In genomic region chr19:796692-797527, GRCh38 we compare ENCODE assay signal across 1 cellular context.
TF ChIP-seq lines count a peak whose summit lies in the region.

Gene PTBP1, plus strand, starts transcription at chr19:797452. Its CDS starts 46 bp downstream, at chr19:797498.

TF ChIP-seq in HepG2, 621 proteins besides CTCF, POLR2A, EP300 and RAD21 (continued from another document and continues in another):
- no peak for TF ChIP-seq RERE (CRISPR knock-in tag; IDR thresholded peaks at IDR 0.05; ENCODE audit: low read depth)
- TF ChIP-seq, protein P1, sequence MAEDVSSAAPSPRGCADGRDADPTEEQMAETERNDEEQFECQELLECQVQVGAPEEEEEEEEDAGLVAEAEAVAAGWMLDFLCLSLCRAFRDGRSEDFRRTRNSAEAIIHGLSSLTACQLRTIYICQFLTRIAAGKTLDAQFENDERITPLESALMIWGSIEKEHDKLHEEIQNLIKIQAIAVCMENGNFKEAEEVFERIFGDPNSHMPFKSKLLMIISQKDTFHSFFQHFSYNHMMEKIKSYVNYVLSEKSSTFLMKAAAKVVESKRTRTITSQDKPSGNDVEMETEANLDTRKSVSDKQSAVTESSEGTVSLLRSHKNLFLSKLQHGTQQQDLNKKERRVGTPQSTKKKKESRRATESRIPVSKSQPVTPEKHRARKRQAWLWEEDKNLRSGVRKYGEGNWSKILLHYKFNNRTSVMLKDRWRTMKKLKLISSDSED (CRISPR knock-in tag; IDR thresholded peaks at IDR 0.05) = no peak
- TF ChIP-seq PCBP2 (optimal IDR thresholded peaks at IDR 0.05; ENCODE audit: low read depth, low read length, poor library complexity, severe bottlenecking) = no peak
- peak; percentile 59 for TF ChIP-seq HNRNPLL (IDR thresholded peaks at IDR 0.05; ENCODE audit: low read depth, low read length, poor library complexity, severe bottlenecking)
- TF ChIP-seq ZNF879 (CRISPR knock-in tag; IDR thresholded peaks at IDR 0.05) = no peak
- TF ChIP-seq KLF11 (CRISPR knock-in tag; IDR thresholded peaks at IDR 0.05) = peak; percentile 27
- no peak for TF ChIP-seq ZFP37 (CRISPR knock-in tag; IDR thresholded peaks at IDR 0.05; ENCODE audit: borderline replicate concordance)
- 0 out of 2 replicates have a peak, but pooled peaks have one; percentile 41 for TF ChIP-seq ZBTB3 (CRISPR knock-in tag; IDR thresholded peaks at IDR 0.05; ENCODE audit: borderline replicate concordance, low read depth)
- no peak for TF ChIP-seq EHMT2 (IDR thresholded peaks at IDR 0.05; ENCODE audit: borderline replicate concordance, low read depth, low read length)
- no peak for TF ChIP-seq ZNF432 (CRISPR knock-in tag; IDR thresholded peaks at IDR 0.05; ENCODE audit: borderline replicate concordance)
- no peak for TF ChIP-seq RFX3 (CRISPR knock-in tag; IDR thresholded peaks at IDR 0.05)
- TF ChIP-seq, protein P2, sequence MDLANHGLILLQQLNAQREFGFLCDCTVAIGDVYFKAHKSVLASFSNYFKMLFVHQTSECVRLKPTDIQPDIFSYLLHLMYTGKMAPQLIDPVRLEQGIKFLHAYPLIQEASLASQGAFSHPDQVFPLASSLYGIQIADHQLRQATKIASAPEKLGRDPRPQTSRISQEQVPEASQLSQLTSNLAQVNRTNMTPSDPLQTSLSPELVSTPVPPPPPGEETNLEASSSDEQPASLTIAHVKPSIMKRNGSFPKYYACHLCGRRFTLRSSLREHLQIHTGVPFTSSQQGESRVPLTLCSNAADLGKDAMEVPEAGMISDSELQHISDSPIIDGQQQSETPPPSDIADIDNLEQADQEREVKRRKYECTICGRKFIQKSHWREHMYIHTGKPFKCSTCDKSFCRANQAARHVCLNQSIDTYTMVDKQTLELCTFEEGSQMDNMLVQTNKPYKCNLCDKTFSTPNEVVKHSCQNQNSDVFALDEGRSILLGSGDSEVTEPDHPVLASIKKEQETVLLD (CRISPR knock-in tag; IDR thresholded peaks at IDR 0.05; ENCODE audit: low read depth) = peak; percentile 37; the same call in 1 of the 2 replicates
- TF ChIP-seq ZKSCAN8 (CRISPR knock-in tag; IDR thresholded peaks at IDR 0.05; ENCODE audit: borderline replicate concordance) = no peak; the same call in 1 of the 2 replicates
- peak; percentile 86 for TF ChIP-seq AGO2 (optimal IDR thresholded peaks at IDR 0.05; ENCODE audit: low read depth, low read length)
- TF ChIP-seq HNF1A (IDR thresholded peaks at IDR 0.05; ENCODE audit: low read depth) = no peak
- peak; percentile 82 for TF ChIP-seq HNF1A (CRISPR knock-in tag; IDR thresholded peaks at IDR 0.05; ENCODE audit: borderline replicate concordance)
- peak; percentile 52; the same call in 1 of the 2 replicates for TF ChIP-seq KMT2B (CRISPR knock-in tag; IDR thresholded peaks at IDR 0.05)
- TF ChIP-seq PPARG (CRISPR knock-in tag; conservative IDR thresholded peaks at IDR 0.05) = peak; percentile 29; the same call in 1 of the 2 replicates
- TF ChIP-seq SMC3 (IDR thresholded peaks at IDR 0.05; ENCODE audit: low read length) = no peak
- peak; percentile 53; the same call in 1 of the 2 replicates for TF ChIP-seq RFXAP (CRISPR knock-in tag; IDR thresholded peaks at IDR 0.05; ENCODE audit: borderline replicate concordance)
- TF ChIP-seq ZNF207 (IDR thresholded peaks at IDR 0.05; ENCODE audit: borderline replicate concordance) = peak; percentile 93; the same call in 1 of the 2 replicates
- TF ChIP-seq ZNF430 (CRISPR knock-in tag; IDR thresholded peaks at IDR 0.05) = no peak; the same call in 1 of the 2 replicates
- TF ChIP-seq, protein P3, sequence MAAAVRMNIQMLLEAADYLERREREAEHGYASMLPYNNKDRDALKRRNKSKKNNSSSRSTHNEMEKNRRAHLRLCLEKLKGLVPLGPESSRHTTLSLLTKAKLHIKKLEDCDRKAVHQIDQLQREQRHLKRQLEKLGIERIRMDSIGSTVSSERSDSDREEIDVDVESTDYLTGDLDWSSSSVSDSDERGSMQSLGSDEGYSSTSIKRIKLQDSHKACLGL (CRISPR knock-in tag; IDR thresholded peaks at IDR 0.05) = 0 out of 2 replicates have a peak, but pooled peaks have one; percentile 43
- TF ChIP-seq FLYWCH1 (CRISPR knock-in tag; IDR thresholded peaks at IDR 0.05) = no peak
- no peak for TF ChIP-seq KLF13 (CRISPR knock-in tag; IDR thresholded peaks at IDR 0.05)
- TF ChIP-seq CHD2 (IDR thresholded peaks at IDR 0.05; ENCODE audit: low read depth, low read length) = 0 out of 2 replicates have a peak, but pooled peaks have one; percentile 67
- TF ChIP-seq THAP11 (CRISPR knock-in tag; IDR thresholded peaks at IDR 0.05) = peak; percentile 95
- no peak for TF ChIP-seq PRPF4 (IDR thresholded peaks at IDR 0.05; ENCODE audit: low read depth, low read length, poor library complexity, severe bottlenecking)
- peak; percentile 71; the same call in 1 of the 2 replicates for TF ChIP-seq RXRB (CRISPR knock-in tag; IDR thresholded peaks at IDR 0.05; ENCODE audit: borderline replicate concordance)
- peak; percentile 21; the same call in 1 of the 2 replicates for TF ChIP-seq KAT7 (CRISPR knock-in tag; IDR thresholded peaks at IDR 0.05; ENCODE audit: borderline replicate concordance)
- no peak for TF ChIP-seq TMF1 (CRISPR knock-in tag; IDR thresholded peaks at IDR 0.05; ENCODE audit: low read depth)
- TF ChIP-seq ZNF83 (CRISPR knock-in tag; IDR thresholded peaks at IDR 0.05; ENCODE audit: borderline replicate concordance) = no peak
- TF ChIP-seq ZNF33B (CRISPR knock-in tag; IDR thresholded peaks at IDR 0.05) = no peak
- TF ChIP-seq SRSF4 (IDR thresholded peaks at IDR 0.05; ENCODE audit: low read depth, low read length, poor library complexity, severe bottlenecking) = no peak
- peak; percentile 98 for TF ChIP-seq YY1 (IDR thresholded peaks at IDR 0.05; ENCODE audit: insufficient read depth, insufficient replicate concordance, low read depth, low read length)
- no peak for TF ChIP-seq RNF219 (CRISPR knock-in tag; IDR thresholded peaks at IDR 0.05)
- no peak for TF ChIP-seq ZNF30 (CRISPR knock-in tag; IDR thresholded peaks at IDR 0.05)
- no peak for TF ChIP-seq SMARCC2 (IDR thresholded peaks at IDR 0.05)
- TF ChIP-seq PHF20 (CRISPR knock-in tag; IDR thresholded peaks at IDR 0.05) = peak; percentile 83
- TF ChIP-seq STAG1 (CRISPR knock-in tag; IDR thresholded peaks at IDR 0.05) = peak; percentile 4; the same call in 1 of the 2 replicates
- TF ChIP-seq ZBTB21 (CRISPR knock-in tag; IDR thresholded peaks at IDR 0.05) = peak; percentile 21; the same call in 1 of the 2 replicates
- TF ChIP-seq MTF2 (CRISPR knock-in tag; IDR thresholded peaks at IDR 0.05; ENCODE audit: borderline replicate concordance) = no peak
- peak; percentile 45 for TF ChIP-seq HNF4A (CRISPR knock-in tag; IDR thresholded peaks at IDR 0.05)
- TF ChIP-seq MBD4 (IDR thresholded peaks at IDR 0.05; ENCODE audit: borderline replicate concordance, low read length) = no peak
- no peak for TF ChIP-seq CEBPB (IDR thresholded peaks at IDR 0.05; ENCODE audit: borderline replicate concordance, low read depth, low read length)
- TF ChIP-seq HDAC1 (CRISPR knock-in tag; IDR thresholded peaks at IDR 0.05) = peak; percentile 79; the same call in 1 of the 2 replicates
- peak; percentile 26 for TF ChIP-seq ZNF781 (CRISPR knock-in tag; IDR thresholded peaks at IDR 0.05; ENCODE audit: borderline replicate concordance, not compliant biosample characterization)
- TF ChIP-seq, protein P4, sequence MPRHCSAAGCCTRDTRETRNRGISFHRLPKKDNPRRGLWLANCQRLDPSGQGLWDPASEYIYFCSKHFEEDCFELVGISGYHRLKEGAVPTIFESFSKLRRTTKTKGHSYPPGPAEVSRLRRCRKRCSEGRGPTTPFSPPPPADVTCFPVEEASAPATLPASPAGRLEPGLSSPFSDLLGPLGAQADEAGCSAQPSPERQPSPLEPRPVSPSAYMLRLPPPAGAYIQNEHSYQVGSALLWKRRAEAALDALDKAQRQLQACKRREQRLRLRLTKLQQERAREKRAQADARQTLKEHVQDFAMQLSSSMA (CRISPR knock-in tag; IDR thresholded peaks at IDR 0.05) = peak; percentile 98
- TF ChIP-seq ZNF350 (CRISPR knock-in tag; IDR thresholded peaks at IDR 0.05; ENCODE audit: borderline replicate concordance, low read depth) = no peak; the same call in 1 of the 2 replicates
